11 cellular contexts compared by ENCODE assay signal in the genomic region with DNA sequence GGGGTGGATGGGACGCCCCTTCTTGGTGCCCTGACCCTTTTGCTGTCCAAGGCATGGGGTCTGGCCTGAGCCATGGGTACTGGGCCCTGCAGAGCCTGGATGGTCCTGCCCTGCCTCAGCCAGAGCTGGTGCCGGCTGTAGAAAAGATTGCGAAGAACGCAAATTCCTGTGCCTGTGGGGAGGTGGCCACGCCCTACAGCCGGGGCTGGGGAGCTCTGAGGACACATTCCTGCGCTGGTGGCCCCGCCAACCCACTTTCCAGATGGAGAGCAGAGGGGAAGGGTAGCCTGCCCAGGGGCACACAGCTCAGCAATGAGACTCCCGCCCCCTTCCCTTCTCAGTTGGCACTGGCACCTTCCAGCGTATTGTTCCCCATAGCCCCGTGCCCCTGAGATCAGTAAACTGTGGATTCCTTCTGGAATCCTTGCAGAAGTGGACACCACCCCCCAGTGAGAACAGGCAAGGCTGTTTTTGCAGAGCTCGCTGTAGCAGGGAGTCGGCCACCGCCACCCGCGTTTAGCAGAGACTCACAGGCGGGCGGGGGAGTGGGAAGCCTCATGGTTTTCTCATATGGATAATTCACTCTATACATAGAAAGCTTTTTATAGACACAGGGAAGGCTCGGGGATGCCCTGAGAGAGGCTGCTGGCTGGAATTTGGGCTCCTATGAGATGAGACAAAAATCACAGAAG. TPM values are rescaled to one million over a fixed set of nuclear protein-coding genes. Genes with fewer than 3 reads are reported as not detected.
A peak's percentile ranks its signal among the peaks of the same experiment; 100 is the strongest.
DNase-seq lines count a peak whose midpoint lies in the region; ATAC-seq and TF ChIP-seq lines count a peak whose summit lies in the region.
"Had no signal": no experiment of that assay in that cellular context is flagged by ENCODE, and none has a peak within 500 bp of the region (broad histone marks: within the 10 kb centered on the region; RNA-seq: fewer than 3 reads in every experiment).

No MANE protein-coding gene starts in this region.

- no peak overlapping the region for H3K4me3 ChIP-seq in AG10803 (ENCODE audit: low read length)
- H3K4me3 ChIP-seq in fibroblast of lung (replicated peaks in 1 of 4; ENCODE audit: control extremely low read depth in 1 of 4, insufficient read depth in 1 of 4, low read depth in 3 of 4, low read length in 4 of 4): no peak overlapping the region
- H3K4me3 ChIP-seq: colonic mucosa had no signal

- H3K9ac ChIP-seq in fibroblast of lung (ENCODE audit: insufficient read depth, low read length): no peak overlapping the region

- 0 out of 2 replicates have a peak, but pooled peaks have one; percentile 2 for TF ChIP-seq RAD21 in Ishikawa (IDR thresholded peaks at IDR 0.05; ENCODE audit: low read depth)

- no peak for TF ChIP-seq EP300 in Ishikawa (IDR thresholded peaks at IDR 0.05; ENCODE audit: borderline replicate concordance)

- no peaks in the 10 kb centered on the region for H4K20me1 ChIP-seq in fibroblast of lung (ENCODE audit: control insufficient read depth, extremely low read depth, insufficient read depth, low read length)

- H3K36me3 ChIP-seq in fibroblast of lung (ENCODE audit: control insufficient read depth, insufficient read depth, low read length): peaks cover 34% of the 10 kb centered on the region

- DNase-seq in AG10803 (ENCODE audit: low read depth): peak; percentile 56
- peak in 1 of 2 donors; percentile 46 for DNase-seq in fibroblast of lung (ENCODE audit: low read depth in 2 of 2)
- DNase-seq in occipital lobe (lab: John Stamatoyannopoulos, UW): peak; percentile 85
- no peak for DNase-seq in germinal center (ENCODE audit: low spot score)
- no peak for DNase-seq in stimulated activated CD4-positive, alpha-beta T cell treated with anti-CD3 and anti-CD28 coated beads, Interleukin-4, amount 100 ng/mL, for 1 hour
- DNase-seq in SHP77 treated with DMSO at 0.1 percent for 48 hours (lab: John Stamatoyannopoulos, UW): no peak
- DNase-seq: colonic mucosa, NCI-H446 treated with DMSO at 0.1 percent for 48 hours had no signal

- H3K4me2 ChIP-seq in fibroblast of lung (ENCODE audit: extremely low read depth, insufficient read depth, low read length): peak overlapping the region; percentile 35

- peaks cover 22% of the 10 kb centered on the region for H3K4me1 ChIP-seq in fibroblast of lung (ENCODE audit: control insufficient read depth, extremely low read depth, insufficient read depth, low read length)
- H3K4me1 ChIP-seq: colonic mucosa had no signal

- H2AFZ ChIP-seq in fibroblast of lung (ENCODE audit: low read length): no peak overlapping the region

- TF ChIP-seq CTCF in AG10803 (conservative IDR thresholded peaks at IDR 0.05; ENCODE audit: low read length) (no peak), fibroblast of lung (conservative IDR thresholded peaks at IDR 0.05 in 1 of 2, IDR thresholded peaks at IDR 0.05 in 1 of 2; ENCODE audit: low read depth in 1 of 2, low read length in 2 of 2) (no peak)

- H3K27me3 ChIP-seq in fibroblast of lung (ENCODE audit: control insufficient read depth, insufficient read depth, low read length): no peaks in the 10 kb centered on the region
- H3K27me3 ChIP-seq: colonic mucosa had no signal

- ATAC-seq in HG02970 (IDR thresholded peaks at IDR 0.05; ENCODE audit: low FRiP score, unreplicated experiment): no peak
- ATAC-seq: activated CD4-positive, CD25-positive, alpha-beta regulatory T cell treated with anti-CD3 and anti-CD28 coated beads, Interleukin-2, amount 50 U/mL, for 24 hours had no signal

- peaks cover 87% of the 10 kb centered on the region for H3K79me2 ChIP-seq in fibroblast of lung (ENCODE audit: control insufficient read depth, insufficient read depth, low read length)

- H3K9me3 ChIP-seq in fibroblast of lung (ENCODE audit: control insufficient read depth, insufficient read depth, low read depth, low read length): no peaks in the 10 kb centered on the region
- H3K9me3 ChIP-seq: colonic mucosa had no signal

- peak overlapping the region; percentile 13 for H3K27ac ChIP-seq in fibroblast of lung (ENCODE audit: insufficient read depth, low read length)
- H3K27ac ChIP-seq: colonic mucosa had no signal

TF ChIP-seq in Ishikawa, 13 proteins besides CTCF, POLR2A, EP300 and RAD21:
- TF ChIP-seq, protein P1, sequence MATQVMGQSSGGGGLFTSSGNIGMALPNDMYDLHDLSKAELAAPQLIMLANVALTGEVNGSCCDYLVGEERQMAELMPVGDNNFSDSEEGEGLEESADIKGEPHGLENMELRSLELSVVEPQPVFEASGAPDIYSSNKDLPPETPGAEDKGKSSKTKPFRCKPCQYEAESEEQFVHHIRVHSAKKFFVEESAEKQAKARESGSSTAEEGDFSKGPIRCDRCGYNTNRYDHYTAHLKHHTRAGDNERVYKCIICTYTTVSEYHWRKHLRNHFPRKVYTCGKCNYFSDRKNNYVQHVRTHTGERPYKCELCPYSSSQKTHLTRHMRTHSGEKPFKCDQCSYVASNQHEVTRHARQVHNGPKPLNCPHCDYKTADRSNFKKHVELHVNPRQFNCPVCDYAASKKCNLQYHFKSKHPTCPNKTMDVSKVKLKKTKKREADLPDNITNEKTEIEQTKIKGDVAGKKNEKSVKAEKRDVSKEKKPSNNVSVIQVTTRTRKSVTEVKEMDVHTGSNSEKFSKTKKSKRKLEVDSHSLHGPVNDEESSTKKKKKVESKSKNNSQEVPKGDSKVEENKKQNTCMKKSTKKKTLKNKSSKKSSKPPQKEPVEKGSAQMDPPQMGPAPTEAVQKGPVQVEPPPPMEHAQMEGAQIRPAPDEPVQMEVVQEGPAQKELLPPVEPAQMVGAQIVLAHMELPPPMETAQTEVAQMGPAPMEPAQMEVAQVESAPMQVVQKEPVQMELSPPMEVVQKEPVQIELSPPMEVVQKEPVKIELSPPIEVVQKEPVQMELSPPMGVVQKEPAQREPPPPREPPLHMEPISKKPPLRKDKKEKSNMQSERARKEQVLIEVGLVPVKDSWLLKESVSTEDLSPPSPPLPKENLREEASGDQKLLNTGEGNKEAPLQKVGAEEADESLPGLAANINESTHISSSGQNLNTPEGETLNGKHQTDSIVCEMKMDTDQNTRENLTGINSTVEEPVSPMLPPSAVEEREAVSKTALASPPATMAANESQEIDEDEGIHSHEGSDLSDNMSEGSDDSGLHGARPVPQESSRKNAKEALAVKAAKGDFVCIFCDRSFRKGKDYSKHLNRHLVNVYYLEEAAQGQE (IDR thresholded peaks at IDR 0.05; ENCODE audit: low read depth): no peak
- TF ChIP-seq TCF12 (IDR thresholded peaks at IDR 0.05; ENCODE audit: low read depth) (no peak), TAF1 (IDR thresholded peaks at IDR 0.05; ENCODE audit: low read depth) (no peak), YY1 (IDR thresholded peaks at IDR 0.05; ENCODE audit: low read depth) (no peak), FOXM1 (IDR thresholded peaks at IDR 0.05; ENCODE audit: borderline replicate concordance, low read depth) (no peak), TEAD4 (IDR thresholded peaks at IDR 0.05) (peak; percentile 88), CEBPB (IDR thresholded peaks at IDR 0.05) (no peak; the same call in 1 of the 2 replicates), ZBTB7A (IDR thresholded peaks at IDR 0.05; ENCODE audit: low read depth) (peak; percentile 78; the same call in 1 of the 2 replicates), NFIC (IDR thresholded peaks at IDR 0.05) (no peak; the same call in none of the 2 replicates), EGR1 (IDR thresholded peaks at IDR 0.05) (no peak), CREB1 (IDR thresholded peaks at IDR 0.05; ENCODE audit: low read depth) (no peak)
- TF ChIP-seq, protein P2, sequence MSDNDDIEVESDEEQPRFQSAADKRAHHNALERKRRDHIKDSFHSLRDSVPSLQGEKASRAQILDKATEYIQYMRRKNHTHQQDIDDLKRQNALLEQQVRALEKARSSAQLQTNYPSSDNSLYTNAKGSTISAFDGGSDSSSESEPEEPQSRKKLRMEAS (IDR thresholded peaks at IDR 0.05): no peak
- TF ChIP-seq, protein P3, sequence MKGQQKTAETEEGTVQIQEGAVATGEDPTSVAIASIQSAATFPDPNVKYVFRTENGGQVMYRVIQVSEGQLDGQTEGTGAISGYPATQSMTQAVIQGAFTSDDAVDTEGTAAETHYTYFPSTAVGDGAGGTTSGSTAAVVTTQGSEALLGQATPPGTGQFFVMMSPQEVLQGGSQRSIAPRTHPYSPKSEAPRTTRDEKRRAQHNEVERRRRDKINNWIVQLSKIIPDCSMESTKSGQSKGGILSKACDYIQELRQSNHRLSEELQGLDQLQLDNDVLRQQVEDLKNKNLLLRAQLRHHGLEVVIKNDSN (IDR thresholded peaks at IDR 0.05): no peak

RNA-seq across cellular contexts. Expression of a gene that starts 8.6 kb away (rescaled TPM):
- total RNA-seq in fibroblast of lung (23.9 and 50.9 TPM in 2 replicates), occipital lobe (8.4 TPM)
- 19.8 and 32.3 TPM in 2 replicates for polyA plus RNA-seq in fibroblast of lung
- 51.0 and 84.7 TPM in 2 replicates for polyA plus RNA-seq in fibroblast of lung (2012)
- 42.6 and 56.9 TPM in 2 replicates for polyA minus RNA-seq in fibroblast of lung (ENCODE audit: low replicate concordance)

RNA-seq across cellular contexts. Expression of a gene that starts 26.0 kb away (rescaled TPM):
- total RNA-seq in fibroblast of lung (2.3 and 3.5 TPM in 2 replicates), occipital lobe (4.8 TPM)
- 1.3 and 2.2 TPM in 2 replicates for polyA plus RNA-seq in fibroblast of lung
- polyA plus RNA-seq in fibroblast of lung (2012): 2.3 and 2.7 TPM in 2 replicates
- polyA minus RNA-seq in fibroblast of lung (ENCODE audit: low replicate concordance): 0.15 TPM in 1 of 2 replicates, not detected in the other

RNA-seq across cellular contexts. Expression of a gene that starts 54.9 kb away (rescaled TPM):
- 60.6 and 65.1 TPM in 2 replicates for total RNA-seq in fibroblast of lung
- polyA plus RNA-seq in fibroblast of lung: 26.1 and 37.4 TPM in 2 replicates
- 56.6 and 101 TPM in 2 replicates for polyA plus RNA-seq in fibroblast of lung (2012)
- 10.0 and 10.9 TPM in 2 replicates for polyA minus RNA-seq in fibroblast of lung (ENCODE audit: low replicate concordance)
- 21.2 TPM for total RNA-seq in occipital lobe

Comparison
In these comparisons a context has a peak if more than half of its experiments do, and no peak if none do; other contexts are left out.
1. DNase-seq: peak in AG10803 (single experiment) and occipital lobe (single experiment); none in germinal center (single experiment), stimulated activated CD4-positive, alpha-beta T cell treated with anti-CD3 and anti-CD28 coated beads, Interleukin-4, amount 100 ng/mL, for 1 hour (single experiment) and SHP77 treated with DMSO at 0.1 percent for 48 hours (single experiment).